Comparison of ENCODE assay signal across 8 cellular contexts in genomic region chr2:180979935-180980184, GRCh38. TPM values are rescaled to one million over a fixed set of nuclear protein-coding genes. Genes with fewer than 3 reads are reported as not detected.
DNase-seq lines count a peak whose midpoint lies in the region; FAIRE-seq and TF ChIP-seq lines count a peak whose summit lies in the region.

No MANE protein-coding gene starts in this region.

- H3K27ac ChIP-seq in A673 (ENCODE audit: low read depth, low read length, poor library complexity, severe bottlenecking) = peak overlapping the region; percentile 24
- H3K27ac ChIP-seq in HUES48 (ENCODE audit: low read depth, low read length) = peak overlapping the region; percentile 74

- H3K9ac ChIP-seq in HUES48 (ENCODE audit: low read depth, low read length) (peak overlapping the region; percentile 77), mucosa of stomach (ENCODE audit: low read length) (peak overlapping the region; percentile 69)

- intact Hi-C loops in A673 (cut with micrococcal nuclease; ENCODE audit: unreplicated experiment) = loop anchor here (2.0 to 5.0 kb wide), 2 partner anchors 72 to 855 kb away; no protein-coding TSS in a partner anchor

- H3K36me3 Mint-ChIP-seq in chondrocyte (ENCODE audit: low read depth) = peaks cover 2% of the 10 kb centered on the region

- FAIRE-seq in urothelium cell line (lab: Jason Lieb, UNC) = no peak

- peak overlapping the region; percentile 68 for H3K4me3 ChIP-seq in A673 (ENCODE audit: low read depth, low read length, poor library complexity, severe bottlenecking)
- H3K4me3 ChIP-seq in HUES48 (ENCODE audit: low read depth, low read length) = peak overlapping the region; percentile 67
- peak overlapping the region; percentile 56 for H3K4me3 ChIP-seq in mucosa of stomach (ENCODE audit: low read length)

- POLR2A ChIA-PET in A673 (lab: Charles Lee; ENCODE audit: low non-redundant PET) = no interaction called here

- in situ Hi-C loops in ACHN (cut with HindIII; ENCODE audit: low pct_ligation_motif_present, low pct_unique_long_range_greater_than_20kb, low sequenced_read_pairs) = no loop called here

- no peak for TF ChIP-seq CTCF in A673 (conservative IDR thresholded peaks at IDR 0.05; ENCODE audit: low read depth, low read length)
- no peak for TF ChIP-seq CTCF in chondrocyte (IDR thresholded peaks at IDR 0.05)

- H3K36me3 ChIP-seq in A673 (ENCODE audit: insufficient read depth, low read length, poor library complexity, severe bottlenecking) (peaks cover 5% of the 10 kb centered on the region), HUES48 (ENCODE audit: control insufficient read depth, insufficient read depth, low read length) (peaks cover 19% of the 10 kb centered on the region), mucosa of stomach (ENCODE audit: control insufficient read depth, insufficient read depth, low read length) (no peaks in the 10 kb centered on the region)

- H3K4me3 Mint-ChIP-seq in chondrocyte (ENCODE audit: unreplicated experiment) = peak overlapping the region; percentile 67

- H3K4me1 ChIP-seq in A673 (ENCODE audit: insufficient read depth, low read length, poor library complexity, severe bottlenecking) = peaks cover 18% of the 10 kb centered on the region
- H3K4me1 ChIP-seq in HUES48 (ENCODE audit: control insufficient read depth, insufficient read depth, low read length) = peaks cover 44% of the 10 kb centered on the region
- peaks cover 4% of the 10 kb centered on the region for H3K4me1 ChIP-seq in mucosa of stomach (ENCODE audit: control insufficient read depth, insufficient read depth, low read length)

- peaks cover 45% of the 10 kb centered on the region for H3K4me1 Mint-ChIP-seq in chondrocyte (ENCODE audit: low read depth)

- no peaks in the 10 kb centered on the region for H3K9me3 Mint-ChIP-seq in chondrocyte (ENCODE audit: low read depth)

- BruUV-seq in A673 (replicated peaks; lab: Mats Ljungman, UMichigan) = no TSS peak

- H3K9me3 ChIP-seq in A673 (ENCODE audit: low read depth, low read length, poor library complexity, severe bottlenecking) = no peaks in the 10 kb centered on the region
- H3K9me3 ChIP-seq in HUES48 (ENCODE audit: control insufficient read depth, insufficient read depth, low read length) = no peaks in the 10 kb centered on the region
- no peaks in the 10 kb centered on the region for H3K9me3 ChIP-seq in mucosa of stomach (ENCODE audit: control insufficient read depth, low read length)

- no peaks in the 10 kb centered on the region for H3K27me3 ChIP-seq in A673 (replicated peaks; ENCODE audit: insufficient read depth, low read depth, low read length, poor library complexity)
- H3K27me3 ChIP-seq in HUES48 (ENCODE audit: control insufficient read depth, insufficient read depth, low read length) = no peaks in the 10 kb centered on the region
- H3K27me3 ChIP-seq in mucosa of stomach (ENCODE audit: control insufficient read depth, insufficient read depth, low read length) = no peaks in the 10 kb centered on the region

- peak overlapping the region; percentile 93 for H3K27ac Mint-ChIP-seq in chondrocyte (ENCODE audit: unreplicated experiment)

- CTCF ChIA-PET in A673 (lab: Charles Lee) = interaction anchor here (1.0 kb wide), 1 partner anchor 856 kb away, joined by 3 read pairs; no protein-coding TSS in a partner anchor

- no peaks in the 10 kb centered on the region for H3K27me3 Mint-ChIP-seq in chondrocyte (ENCODE audit: low read depth)

- DNase-seq in A673 (ENCODE audit: low spot score) = no peak
- DNase-seq in chondrocyte (ENCODE audit: low spot score) = no peak
- no peak for DNase-seq in ACHN
- DNase-seq in NCI-H1048 (lab: John Stamatoyannopoulos, UW) = no peak
- DNase-seq in activated CD4-positive, alpha-beta T cell treated with anti-CD3 and anti-CD28 coated beads, Interleukin-2, amount 50 U/mL, for 48 hours = no peak
- no peak for DNase-seq in urothelium cell line (ENCODE audit: low spot score)

RNA-seq across cellular contexts. Expression of gene UBE2E3, which starts 0.5 kb away (rescaled TPM):
- total RNA-seq in A673 (2021) (93.1 and 103 TPM in 2 replicates), chondrocyte (70.9 to 93.0 TPM (median 74.2 TPM) in 3 replicates)
